Comparison of ENCODE assay signal across 1 cellular context in genomic region chr6:41736207-41736710, GRCh38.
TF ChIP-seq lines count a peak whose summit lies in the region.

No MANE protein-coding gene starts in this region.

TF ChIP-seq in K562, 482 proteins besides CTCF, POLR2A, EP300 and RAD21:
- TF ChIP-seq CHD2 (IDR thresholded peaks at IDR 0.05; ENCODE audit: low read depth, low read length) (no peak), ZBTB8A (IDR thresholded peaks at IDR 0.05; ENCODE audit: partially characterized antibody) (no peak), EWSR1 (IDR thresholded peaks at IDR 0.05; ENCODE audit: borderline replicate concordance, low read depth, partially characterized antibody) (no peak), HDAC1 (IDR thresholded peaks at IDR 0.05) (0 out of 4 replicates have a peak, but pooled peaks of 1 of the 2 experiments have one; percentile 23), ZNF395 (CRISPR knock-in tag; IDR thresholded peaks at IDR 0.05) (peak; percentile 12; the same call in 1 of the 2 replicates)
